In the genomic region with DNA sequence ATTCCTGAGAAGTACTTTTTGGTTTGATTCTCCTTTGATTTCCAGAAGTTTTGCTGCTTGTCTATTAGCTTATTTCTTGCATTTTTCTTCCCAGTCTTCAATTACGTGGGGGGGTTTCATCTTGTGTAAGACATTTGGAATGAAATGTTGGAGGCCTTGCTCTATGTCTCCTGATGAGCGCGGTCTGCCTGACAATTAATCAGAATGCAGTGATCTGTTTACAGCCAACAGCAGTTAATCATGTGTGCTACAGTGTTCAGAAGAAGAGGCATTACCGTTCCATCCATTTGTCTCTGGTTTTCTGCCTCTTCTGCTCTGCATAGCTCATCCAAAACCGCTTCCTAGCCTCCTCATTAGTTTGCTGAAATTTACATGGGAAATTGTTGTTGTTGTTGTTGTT, we compare ENCODE assay signal across 9 cellular contexts.
"Had no signal": no experiment of that assay in that cellular context is flagged by ENCODE, and none has a peak within 500 bp of the region (broad histone marks: within the 10 kb centered on the region; RNA-seq: fewer than 3 reads in every experiment).

No MANE protein-coding gene starts in this region.

- FAIRE-seq: H54, HTR-8/SVneo, K562 had no signal

- DNase-seq: GM23248, GOT3, H9, HCEC 1CT, IMR-90, KG1 had no signal

- H3K9ac ChIP-seq: GM23248 had no signal

- H3K4me3 ChIP-seq: GM23248, K562 had no signal

- H3K27ac ChIP-seq: GM23248 had no signal

- ATAC-seq: K562 had no signal

- H3K27ac Mint-ChIP-seq: H9 had no signal

- H2AFZ ChIP-seq: GM23248 had no signal
